In genomic region chr19:18198374-18198773, GRCh38 we compare ENCODE assay signal across 30 cellular contexts. TPM values are rescaled to one million over a fixed set of nuclear protein-coding genes. Genes with fewer than 3 reads are reported as not detected.
"Had no signal": no experiment of that assay in that cellular context is flagged by ENCODE, and none has a peak within 500 bp of the region (broad histone marks: within the 10 kb centered on the region; RNA-seq: fewer than 3 reads in every experiment).

No MANE protein-coding gene starts in this region.

- H3K36me3 Mint-ChIP-seq: activated naive CD8-positive, alpha-beta T cell had no signal

- H3K9me3 Mint-ChIP-seq: activated CD4-positive, alpha-beta memory T cell treated with anti-CD3 and anti-CD28 coated beads, Interleukin-2, amount 10 ng/mL, durations not matched to agents 7 days and 5 days; activated CD4-positive, alpha-beta T cell treated with anti-CD3 and anti-CD28 coated beads, Interleukin-2, amount 10 ng/mL, durations not matched to agents 7 days and 5 days; activated T-cell treated with anti-CD3 and anti-CD28 coated beads, Interleukin-2, amount 50 U/mL, for 4 hours; activated T-helper 2 cell treated with anti-CD3 and anti-CD28 coated beads, Interferon-gamma antibody, Interleukin-2, Interleukin-4, amounts not matched to agents 10 μg/mL and 5 μg/mL and 100 μg/mL, durations not matched to agents 14 hours and 24 hours and 36 hours; effector memory CD8-positive, alpha-beta T cell; nephron had no signal

- H3K4me3 ChIP-seq: body of pancreas, gastrocnemius medialis, hepatocyte, left ventricle myocardium inferior, lung, mucosa of descending colon, spleen, testis, transverse colon had no signal

- H3K9me3 ChIP-seq: body of pancreas, gastrocnemius medialis, left ventricle myocardium inferior, mucosa of descending colon, spleen, testis, transverse colon had no signal

- H3K4me3 Mint-ChIP-seq: activated CD4-positive, alpha-beta memory T cell treated with anti-CD3 and anti-CD28 coated beads, Interleukin-2, amount 10 ng/mL, durations not matched to agents 7 days and 5 days; activated CD4-positive, alpha-beta T cell treated with anti-CD3 and anti-CD28 coated beads, Interleukin-2, amount 10 ng/mL, durations not matched to agents 7 days and 5 days; activated naive CD8-positive, alpha-beta T cell; activated T-cell treated with anti-CD3 and anti-CD28 coated beads, Interleukin-2, amount 50 U/mL, for 4 hours; effector memory CD8-positive, alpha-beta T cell; T-helper 17 cell had no signal

- H2AFZ ChIP-seq: hepatocyte, parathyroid adenoma had no signal

- H3K27me3 Mint-ChIP-seq: activated CD4-positive, alpha-beta memory T cell treated with anti-CD3 and anti-CD28 coated beads, Interleukin-2, amount 10 ng/mL, durations not matched to agents 7 days and 5 days; activated CD4-positive, alpha-beta T cell treated with anti-CD3 and anti-CD28 coated beads, Interleukin-2, amount 10 ng/mL, durations not matched to agents 7 days and 5 days; activated naive CD8-positive, alpha-beta T cell; effector memory CD8-positive, alpha-beta T cell; T-helper 17 cell had no signal

- ATAC-seq: activated T-cell treated with anti-CD3 and anti-CD28 coated beads, Interleukin-2, amount 50 U/mL, for 4 hours; body of pancreas; effector memory CD8-positive, alpha-beta T cell; gastrocnemius medialis; mucosa of descending colon; right cardiac atrium; stimulated activated naive CD8-positive, alpha-beta T cell treated with anti-CD3 and anti-CD28 coated beads, Interleukin-15, Interleukin-2, amounts not matched to agents 100 U/mL and 50 U/mL, for 24 hours; T-helper 17 cell had no signal

- H3K4me2 ChIP-seq: hepatocyte had no signal

- H3K79me2 ChIP-seq: hepatocyte had no signal

- H3K27me3 ChIP-seq: body of pancreas, gastrocnemius medialis, hepatocyte, testis, transverse colon had no signal

- H3K27ac ChIP-seq: body of pancreas, gastrocnemius medialis, hepatocyte, left ventricle myocardium inferior, parathyroid adenoma, spleen, testis, transverse colon had no signal

- DNase-seq: activated CD4-positive, alpha-beta memory T cell treated with anti-CD3 and anti-CD28 coated beads, Interleukin-2, amount 10 ng/mL, durations not matched to agents 7 days and 5 days; activated CD4-positive, alpha-beta T cell treated with anti-CD3 and anti-CD28 coated beads for 1 hour; activated CD4-positive, alpha-beta T cell treated with anti-CD3 and anti-CD28 coated beads, Interleukin-2, amount 10 ng/mL, durations not matched to agents 7 days and 5 days; activated T-cell treated with anti-CD3 and anti-CD28 coated beads, Interleukin-2, amount 50 U/mL, for 4 hours; anterior cingulate cortex; body of pancreas; cortex of kidney; effector memory CD8-positive, alpha-beta T cell; erythroblast; gastrocnemius medialis; glutamatergic neuron; islet precursor cell; left ventricle myocardium inferior; mesendoderm; mucosa of descending colon; nucleus accumbens; spleen; stimulated activated naive CD8-positive, alpha-beta T cell treated with anti-CD3 and anti-CD28 coated beads, Interleukin-15, Interleukin-2, amounts not matched to agents 100 U/mL and 50 U/mL, for 24 hours; T-helper 17 cell; T1000; testis; transverse colon had no signal

- H3K27ac Mint-ChIP-seq: activated CD4-positive, alpha-beta memory T cell treated with anti-CD3 and anti-CD28 coated beads, Interleukin-2, amount 10 ng/mL, durations not matched to agents 7 days and 5 days; activated naive CD8-positive, alpha-beta T cell; activated T-helper 2 cell treated with anti-CD3 and anti-CD28 coated beads, Interferon-gamma antibody, Interleukin-2, Interleukin-4, amounts not matched to agents 10 μg/mL and 5 μg/mL and 100 μg/mL, durations not matched to agents 14 hours and 24 hours and 36 hours; effector memory CD8-positive, alpha-beta T cell; nephron; T-helper 17 cell had no signal

RNA-seq across cellular contexts. Expression of gene PDE4C, which starts 27.9 kb away (rescaled TPM):
- total RNA-seq: activated T-cell treated with anti-CD3 and anti-CD28 coated beads, Interleukin-2, amount 50 U/mL, for 4 hours; myocyte had no signal
